ENCODE assay signal across 19 cellular contexts in the genomic region with DNA sequence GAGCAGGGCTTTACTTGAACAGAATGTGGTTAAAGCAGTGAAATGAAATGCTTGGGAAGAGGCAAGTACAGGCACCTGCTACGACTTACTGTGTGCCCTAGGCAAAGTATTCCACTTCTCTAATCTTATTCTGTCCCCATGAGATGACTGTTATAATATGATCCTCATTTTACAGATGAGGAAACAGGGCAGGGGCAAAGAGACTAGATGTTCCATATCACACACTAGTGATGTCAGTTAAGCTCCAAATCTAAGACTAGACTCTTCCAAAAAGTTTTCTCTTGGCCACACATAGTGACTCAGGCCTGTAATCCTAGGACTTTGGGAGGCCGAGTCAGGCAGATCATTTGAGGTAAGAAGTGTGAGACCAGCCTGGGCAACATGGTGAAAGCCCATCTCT.
"Had no signal": no experiment of that assay in that cellular context is flagged by ENCODE, and none has a peak within 500 bp of the region (broad histone marks: within the 10 kb centered on the region; RNA-seq: fewer than 3 reads in every experiment).

No MANE protein-coding gene starts in this region.

- H3K36me3 Mint-ChIP-seq: activated naive CD8-positive, alpha-beta T cell; immature natural killer cell; natural killer cell treated with Interleukin-12 subunit alpha and Interleukin-12 subunit beta and Interleukin-15 and Interleukin-18, amount 100 ng/mL, for 72 hours had no signal

- ATAC-seq: activated CD8-positive, alpha-beta T cell treated with anti-CD3 and anti-CD28 coated beads, Interleukin-2, amount 10 ng/mL, durations not matched to agents 7 days and 5 days; natural killer cell treated with Interleukin-12 subunit alpha and Interleukin-12 subunit beta and Interleukin-15 and Interleukin-18, amount 100 ng/mL, for 72 hours; stimulated activated naive CD8-positive, alpha-beta T cell treated with anti-CD3 and anti-CD28 coated beads, Interleukin-15, amount 100 ng/mL, for 72 hours had no signal

- H3K9me3 Mint-ChIP-seq: activated B cell treated with CpG ODN at 0.5 μM for 24 hours; dendritic cell treated with granulocyte-macrophage colony-stimulating factor and Interleukin-4, amounts not matched to agents 40 ng/mL and 50 ng/mL, for 4 days; immature natural killer cell; natural killer cell treated with Interleukin-12 subunit alpha and Interleukin-12 subunit beta and Interleukin-15 and Interleukin-18, amount 100 ng/mL, for 72 hours had no signal

- H3K27ac ChIP-seq: brain microvascular endothelial cell had no signal

- H3K4me3 ChIP-seq: right atrium auricular region, SJSA1, thyroid gland had no signal

- H3K27me3 ChIP-seq: brain microvascular endothelial cell, right atrium auricular region, SJSA1, thyroid gland had no signal

- H3K4me3 Mint-ChIP-seq: activated B cell treated with CpG ODN at 0.5 μM for 24 hours; activated CD8-positive, alpha-beta T cell treated with anti-CD3 and anti-CD28 coated beads, Interleukin-2, amount 10 ng/mL, durations not matched to agents 7 days and 5 days; activated naive CD8-positive, alpha-beta T cell; dendritic cell treated with granulocyte-macrophage colony-stimulating factor and Interleukin-4, amounts not matched to agents 40 ng/mL and 50 ng/mL, for 4 days; immature natural killer cell; natural killer cell treated with Interleukin-12 subunit alpha and Interleukin-12 subunit beta and Interleukin-15 and Interleukin-18, amount 100 ng/mL, for 72 hours; stimulated activated naive CD8-positive, alpha-beta T cell treated with anti-CD3 and anti-CD28 coated beads, Interleukin-15, amount 100 ng/mL, for 72 hours had no signal

- H3K9me3 ChIP-seq: right atrium auricular region, SJSA1, thyroid gland had no signal

- DNase-seq: activated B cell treated with CpG ODN at 0.5 μM for 24 hours; activated CD4-positive, alpha-beta T cell treated with anti-CD3 and anti-CD28 coated beads for 48 hours; activated CD8-positive, alpha-beta memory T cell treated with anti-CD3 and anti-CD28 coated beads, Interleukin-2, amount 50 U/mL, for 4 hours; activated CD8-positive, alpha-beta T cell treated with anti-CD3 and anti-CD28 coated beads, Interleukin-2, amount 10 ng/mL, durations not matched to agents 7 days and 5 days; activated gamma-delta T cell; activated T-cell treated with anti-CD3 and anti-CD28 coated beads, Interleukin-2, amount 50 U/mL, for 48 hours; amniotic stem cell; brain microvascular endothelial cell; immature natural killer cell; mesendoderm; nucleus accumbens; stimulated activated naive CD8-positive, alpha-beta T cell treated with anti-CD3 and anti-CD28 coated beads, Interleukin-15, amount 100 ng/mL, for 72 hours; T-helper 2 cell; thyroid gland had no signal

- H3K27ac Mint-ChIP-seq: activated B cell treated with CpG ODN at 0.5 μM for 24 hours; activated CD8-positive, alpha-beta T cell treated with anti-CD3 and anti-CD28 coated beads, Interleukin-2, amount 10 ng/mL, durations not matched to agents 7 days and 5 days; activated naive CD8-positive, alpha-beta T cell; dendritic cell treated with granulocyte-macrophage colony-stimulating factor and Interleukin-4, amounts not matched to agents 40 ng/mL and 50 ng/mL, for 4 days; immature natural killer cell; natural killer cell treated with Interleukin-12 subunit alpha and Interleukin-12 subunit beta and Interleukin-15 and Interleukin-18, amount 100 ng/mL, for 72 hours; stimulated activated naive CD8-positive, alpha-beta T cell treated with anti-CD3 and anti-CD28 coated beads, Interleukin-15, amount 100 ng/mL, for 72 hours had no signal

- H3K27me3 Mint-ChIP-seq: activated B cell treated with CpG ODN at 0.5 μM for 24 hours; natural killer cell treated with Interleukin-12 subunit alpha and Interleukin-12 subunit beta and Interleukin-15 and Interleukin-18, amount 100 ng/mL, for 72 hours had no signal

- H3K36me3 ChIP-seq: brain microvascular endothelial cell, right atrium auricular region, SJSA1, thyroid gland had no signal
